Comparison of ENCODE assay signal across 24 cellular contexts in the genomic region with DNA sequence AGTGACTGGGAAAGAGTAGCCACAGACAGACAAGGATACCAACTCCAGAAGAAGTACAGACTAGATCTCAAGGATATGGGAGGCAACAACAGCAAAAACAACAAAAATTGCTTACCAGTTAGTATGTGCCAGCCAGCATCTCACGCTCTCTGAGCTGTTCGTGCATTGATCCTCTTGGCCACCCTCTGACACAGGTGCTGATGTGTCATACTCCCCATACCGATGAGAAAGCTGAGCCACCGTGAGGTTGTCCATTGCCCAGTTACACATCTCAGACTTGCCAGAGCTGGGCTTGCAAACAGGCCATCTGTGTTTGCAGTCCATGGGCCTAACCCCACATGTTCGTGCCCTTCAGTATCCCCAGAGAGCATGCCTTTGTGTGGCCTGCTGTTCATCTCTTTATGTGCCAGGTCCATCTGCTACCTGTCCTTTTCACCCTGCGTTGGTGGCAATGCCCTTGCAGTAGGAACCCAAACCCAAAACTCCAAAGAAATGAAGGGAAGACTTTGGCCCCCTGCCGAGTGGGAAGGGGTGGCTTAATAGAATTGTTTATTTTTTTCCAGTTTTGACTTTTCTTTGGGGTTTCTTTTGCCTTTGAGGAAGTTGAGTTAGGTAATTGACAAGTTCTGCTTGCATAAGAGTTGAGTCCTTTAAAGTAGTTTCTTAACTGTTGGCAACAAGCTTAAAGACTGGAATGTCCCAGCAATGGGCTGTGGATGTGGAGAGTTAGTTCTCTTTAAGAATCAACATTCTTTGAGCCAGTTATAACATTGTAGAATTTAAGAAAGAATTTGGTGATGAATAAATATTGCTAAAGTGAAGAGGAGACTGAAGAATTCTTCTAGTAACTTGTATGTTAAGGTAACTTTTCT. TPM values are rescaled to one million over a fixed set of nuclear protein-coding genes. Genes with fewer than 3 reads are reported as not detected.
DNase-seq lines count a peak whose midpoint lies in the region; ATAC-seq and TF ChIP-seq lines count a peak whose summit lies in the region.
"Had no signal": no experiment of that assay in that cellular context is flagged by ENCODE, and none has a peak within 500 bp of the region (broad histone marks: within the 10 kb centered on the region; RNA-seq: fewer than 3 reads in every experiment).

No MANE protein-coding gene starts in this region.

- peaks cover 27% of the 10 kb centered on the region for H3K27me3 Mint-ChIP-seq in activated CD4-positive, alpha-beta T cell treated with anti-CD3 and anti-CD28 coated beads, Interleukin-2, amount 10 ng/mL, durations not matched to agents 24 days and 14 days
- H3K27me3 Mint-ChIP-seq: dendritic cell treated with granulocyte-macrophage colony-stimulating factor and Interleukin-4, amounts not matched to agents 40 ng/mL and 50 ng/mL, for 4 days had no signal

- TF ChIP-seq EP300 in upper lobe of left lung (IDR thresholded peaks at IDR 0.05) = no peak

- ATAC-seq in upper lobe of left lung (ENCODE audit: low FRiP score in 2 of 2) (peak; percentile 47 to 66), SK-N-SH treated with all-trans-retinoic acid at 6 μM for 48 hours (no peak)
- ATAC-seq: natural killer cell had no signal

- no peak overlapping the region for H3K4me3 Mint-ChIP-seq in activated CD4-positive, alpha-beta T cell treated with anti-CD3 and anti-CD28 coated beads, Interleukin-2, amount 10 ng/mL, durations not matched to agents 24 days and 14 days
- H3K4me3 Mint-ChIP-seq: activated CD4-positive, alpha-beta memory T cell treated with anti-CD3 and anti-CD28 coated beads for 36 hours; dendritic cell treated with granulocyte-macrophage colony-stimulating factor and Interleukin-4, amounts not matched to agents 40 ng/mL and 50 ng/mL, for 4 days; immature natural killer cell; natural killer cell had no signal

- no peaks in the 10 kb centered on the region for H3K9me3 ChIP-seq in upper lobe of left lung
- H3K9me3 ChIP-seq: prostate gland, testis had no signal

- TF ChIP-seq CTCF in upper lobe of left lung (IDR thresholded peaks at IDR 0.05) = no peak

- no peak for TF ChIP-seq POLR2A in upper lobe of left lung (IDR thresholded peaks at IDR 0.05)

- H3K4me1 Mint-ChIP-seq in activated CD4-positive, alpha-beta T cell treated with anti-CD3 and anti-CD28 coated beads, Interleukin-2, amount 10 ng/mL, durations not matched to agents 24 days and 14 days = no peaks in the 10 kb centered on the region
- H3K4me1 Mint-ChIP-seq: immature natural killer cell, natural killer cell had no signal

- no peak overlapping the region for H3K4me3 ChIP-seq in upper lobe of left lung
- H3K4me3 ChIP-seq: prostate gland, testis had no signal

- peaks cover 2 to 32% (median 12%) of the 10 kb centered on the region in 4 donors for H3K4me1 ChIP-seq in upper lobe of left lung
- H3K4me1 ChIP-seq: prostate gland, testis had no signal

- no peak overlapping the region for H3K27ac Mint-ChIP-seq in activated CD4-positive, alpha-beta T cell treated with anti-CD3 and anti-CD28 coated beads, Interleukin-2, amount 10 ng/mL, durations not matched to agents 24 days and 14 days
- H3K27ac Mint-ChIP-seq: activated CD4-positive, alpha-beta memory T cell treated with anti-CD3 and anti-CD28 coated beads for 36 hours; dendritic cell treated with granulocyte-macrophage colony-stimulating factor and Interleukin-4, amounts not matched to agents 40 ng/mL and 50 ng/mL, for 4 days; immature natural killer cell; natural killer cell had no signal

- H3K9me3 Mint-ChIP-seq in activated CD4-positive, alpha-beta T cell treated with anti-CD3 and anti-CD28 coated beads, Interleukin-2, amount 10 ng/mL, durations not matched to agents 24 days and 14 days = no peaks in the 10 kb centered on the region
- H3K9me3 Mint-ChIP-seq: activated CD4-positive, alpha-beta memory T cell treated with anti-CD3 and anti-CD28 coated beads for 36 hours; dendritic cell treated with granulocyte-macrophage colony-stimulating factor and Interleukin-4, amounts not matched to agents 40 ng/mL and 50 ng/mL, for 4 days; natural killer cell had no signal

- H3K27ac ChIP-seq in upper lobe of left lung = peak overlapping the region in 1 of 4 donors; percentile 2
- H3K27ac ChIP-seq: C4-2B, prostate gland, testis, VCaP had no signal

- 67 to 74% methylated on average over 7 of the region's 7 CpGs for WGBS in upper lobe of left lung, 2 donors

- H3K27me3 ChIP-seq in upper lobe of left lung = no peaks in the 10 kb centered on the region
- H3K27me3 ChIP-seq: testis had no signal

- H3K36me3 ChIP-seq in upper lobe of left lung = no peaks in the 10 kb centered on the region
- H3K36me3 ChIP-seq: prostate gland had no signal

- no peaks in the 10 kb centered on the region for H3K36me3 Mint-ChIP-seq in activated CD4-positive, alpha-beta T cell treated with anti-CD3 and anti-CD28 coated beads, Interleukin-2, amount 10 ng/mL, durations not matched to agents 24 days and 14 days (ENCODE audit: low read depth)
- H3K36me3 Mint-ChIP-seq: activated CD4-positive, alpha-beta memory T cell treated with anti-CD3 and anti-CD28 coated beads for 36 hours; immature natural killer cell; natural killer cell had no signal

- DNase-seq in GM04503 (ENCODE audit: low read depth) (peak; percentile 61), NOMO-1 (lab: John Stamatoyannopoulos, UW; ENCODE audit: unreplicated experiment in 2 of 2) (peak; percentile 66 to 83), fibroblast of peridontal ligament (ENCODE audit: extremely low read depth) (peak; percentile 47), upper lobe of left lung (no peak), NK-92 (lab: John Stamatoyannopoulos, UW; ENCODE audit: unreplicated experiment) (no peak)
- DNase-seq in activated CD4-positive, alpha-beta T cell treated with anti-CD3 and anti-CD28 coated beads, Interleukin-2, amount 10 ng/mL, durations not matched to agents 24 days and 14 days = no peak
- DNase-seq: activated CD4-positive, alpha-beta memory T cell treated with anti-CD3 and anti-CD28 coated beads for 36 hours; activated naive CD4-positive, alpha-beta T cell treated with anti-CD3 and anti-CD28 coated beads, Interleukin-2, amount 50 U/mL, for 16 hours; activated T-cell treated with anti-CD3 and anti-CD28 coated beads, Interleukin-2, amount 50 U/mL, for 1 hour; DMS79; glutamatergic neuron; immature natural killer cell; Karpas-422; natural killer cell; NCI-H1436; NCI-H226; SW 1271; testis had no signal

- intact Hi-C loops in activated CD4-positive, alpha-beta T cell treated with anti-CD3 and anti-CD28 coated beads, Interleukin-2, amount 10 ng/mL, durations not matched to agents 24 days and 14 days (cut with micrococcal nuclease) = no loop called here

TF ChIP-seq in SK-N-SH treated with all-trans-retinoic acid at 6 μM for 48 hours, 23 proteins besides CTCF, POLR2A, EP300 and RAD21:
- TF ChIP-seq ZC3H10 (CRISPR knock-in tag; IDR thresholded peaks at IDR 0.05) (no peak), GLIS3 (CRISPR knock-in tag; IDR thresholded peaks at IDR 0.05) (no peak)
- TF ChIP-seq, protein P1, sequence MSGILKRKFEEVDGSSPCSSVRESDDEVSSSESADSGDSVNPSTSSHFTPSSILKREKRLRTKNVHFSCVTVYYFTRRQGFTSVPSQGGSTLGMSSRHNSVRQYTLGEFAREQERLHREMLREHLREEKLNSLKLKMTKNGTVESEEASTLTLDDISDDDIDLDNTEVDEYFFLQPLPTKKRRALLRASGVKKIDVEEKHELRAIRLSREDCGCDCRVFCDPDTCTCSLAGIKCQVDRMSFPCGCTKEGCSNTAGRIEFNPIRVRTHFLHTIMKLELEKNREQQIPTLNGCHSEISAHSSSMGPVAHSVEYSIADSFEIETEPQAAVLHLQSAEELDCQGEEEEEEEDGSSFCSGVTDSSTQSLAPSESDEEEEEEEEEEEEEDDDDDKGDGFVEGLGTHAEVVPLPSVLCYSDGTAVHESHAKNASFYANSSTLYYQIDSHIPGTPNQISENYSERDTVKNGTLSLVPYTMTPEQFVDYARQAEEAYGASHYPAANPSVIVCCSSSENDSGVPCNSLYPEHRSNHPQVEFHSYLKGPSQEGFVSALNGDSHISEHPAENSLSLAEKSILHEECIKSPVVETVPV (CRISPR knock-in tag; IDR thresholded peaks at IDR 0.05) = no peak
- TF ChIP-seq, protein P2, sequence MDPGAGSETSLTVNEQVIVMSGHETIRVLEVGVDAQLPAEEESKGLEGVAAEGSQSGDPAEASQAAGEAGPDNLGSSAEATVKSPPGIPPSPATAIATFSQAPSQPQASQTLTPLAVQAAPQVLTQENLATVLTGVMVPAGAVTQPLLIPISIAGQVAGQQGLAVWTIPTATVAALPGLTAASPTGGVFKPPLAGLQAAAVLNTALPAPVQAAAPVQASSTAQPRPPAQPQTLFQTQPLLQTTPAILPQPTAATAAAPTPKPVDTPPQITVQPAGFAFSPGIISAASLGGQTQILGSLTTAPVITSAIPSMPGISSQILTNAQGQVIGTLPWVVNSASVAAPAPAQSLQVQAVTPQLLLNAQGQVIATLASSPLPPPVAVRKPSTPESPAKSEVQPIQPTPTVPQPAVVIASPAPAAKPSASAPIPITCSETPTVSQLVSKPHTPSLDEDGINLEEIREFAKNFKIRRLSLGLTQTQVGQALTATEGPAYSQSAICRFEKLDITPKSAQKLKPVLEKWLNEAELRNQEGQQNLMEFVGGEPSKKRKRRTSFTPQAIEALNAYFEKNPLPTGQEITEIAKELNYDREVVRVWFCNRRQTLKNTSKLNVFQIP (CRISPR knock-in tag; IDR thresholded peaks at IDR 0.05; ENCODE audit: borderline replicate concordance, low read depth) = no peak

RNA-seq across cellular contexts. Expression of a gene that starts 46.7 kb away (rescaled TPM):
- total RNA-seq in upper lobe of left lung = 1 to 10 TPM in 2 of 6 donors, under 1 TPM in 2, not detected in 2; 0.43 to 6.7 (median 1.1) TPM
- not detected in 2 replicates for total RNA-seq in activated CD4-positive, alpha-beta T cell treated with anti-CD3 and anti-CD28 coated beads, Interleukin-2, amount 10 ng/mL, durations not matched to agents 24 days and 14 days
- total RNA-seq: activated CD4-positive, alpha-beta memory T cell treated with anti-CD3 and anti-CD28 coated beads for 36 hours; lung microvascular endothelial cell; natural killer cell had no signal

Comparison
In these comparisons a context has a peak if more than half of its experiments do, and no peak if none do; other contexts are left out.
1. DNase-seq: peak in GM04503 (single experiment), NOMO-1 (2 of 2) and fibroblast of peridontal ligament (single experiment); none in upper lobe of left lung (0 of 2), activated CD4-positive, alpha-beta T cell treated with anti-CD3 and anti-CD28 coated beads, Interleukin-2, amount 10 ng/mL, durations not matched to agents 24 days and 14 days (single experiment) and NK-92 (single experiment).